ENCODE assay signal across 8 cellular contexts in the genomic region with DNA sequence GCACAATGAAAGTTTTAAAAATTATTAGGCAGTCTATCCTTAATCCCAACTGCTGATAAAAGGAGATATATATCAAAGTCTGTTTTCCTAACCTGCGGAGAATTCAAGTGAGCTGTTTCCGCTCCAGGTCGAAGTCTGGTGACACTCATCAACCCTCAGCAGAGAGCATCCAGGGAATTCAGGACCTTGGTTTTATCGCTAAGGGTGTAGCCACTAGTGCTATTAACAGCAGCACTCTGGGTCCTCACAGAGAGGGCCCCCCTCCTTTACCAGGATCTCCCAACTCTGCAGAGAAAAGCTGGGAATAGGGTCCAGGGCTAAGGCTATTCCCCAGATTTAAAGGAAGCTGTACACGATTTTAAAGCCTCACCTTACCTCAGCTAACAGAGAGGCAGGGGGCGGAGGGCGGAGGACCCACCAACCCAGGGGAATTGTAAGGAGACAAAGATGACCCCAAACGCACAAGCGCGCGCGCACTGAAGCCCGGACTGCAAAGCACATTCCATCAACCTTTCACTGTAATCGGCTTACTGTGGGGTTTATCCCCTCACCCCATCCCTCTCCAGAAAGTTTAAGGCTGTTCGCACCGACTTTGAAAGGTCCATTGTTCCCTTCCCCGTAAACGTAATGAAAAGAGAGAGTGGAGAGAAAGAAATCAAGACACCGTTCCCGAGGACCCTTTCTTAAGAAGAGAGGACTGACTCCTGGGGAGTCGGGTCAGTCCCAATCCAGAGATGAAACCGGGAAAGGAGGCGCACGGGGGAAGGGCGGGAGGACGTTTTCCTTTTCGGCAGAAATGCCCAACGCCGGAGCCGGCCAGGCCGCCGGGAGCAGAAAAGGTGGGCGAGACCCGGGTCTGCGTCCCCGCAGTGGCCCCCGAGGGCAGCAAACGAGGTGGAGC. TPM values are rescaled to one million over a fixed set of nuclear protein-coding genes. Genes with fewer than 3 reads are reported as not detected.
DNase-seq lines count a peak whose midpoint lies in the region; ATAC-seq and TF ChIP-seq lines count a peak whose summit lies in the region.

No MANE protein-coding gene starts in this region.

- dilution Hi-C loops in mammary epithelial cell (cut with HindIII; ENCODE audit: low sequenced_read_pairs): no loop called here

- in situ Hi-C loops in mammary epithelial cell (cut with MboI; ENCODE audit: low sequenced_read_pairs in 2 of 2): no loop called here

- peak; percentile 43 for ATAC-seq in left colon
- ATAC-seq in HG02981 (IDR thresholded peaks at IDR 0.05; ENCODE audit: unreplicated experiment): no peak
- no peak for ATAC-seq in HG03175 (IDR thresholded peaks at IDR 0.05; ENCODE audit: unreplicated experiment)

- intact Hi-C loops in mammary epithelial cell (cut with micrococcal nuclease) (loop anchor here (1.0 to 5.0 kb wide), 4 partner anchors 41 to 260 kb away; no protein-coding TSS in a partner anchor), left colon (cut with DNase I, micrococcal nuclease) (no loop called here)

- H3K4me2 ChIP-seq in DOHH2 (ENCODE audit: low read length) (peak overlapping the region; percentile 71), mammary epithelial cell (ENCODE audit: insufficient read depth, low read depth, low read length) (peak overlapping the region; percentile 88)

- H3K27me3 ChIP-seq in DOHH2 (ENCODE audit: control insufficient read depth, low read length): peaks cover 52% of the 10 kb centered on the region
- H3K27me3 ChIP-seq in NT2/D1 (ENCODE audit: insufficient read depth, insufficient read length): peaks cover 18% of the 10 kb centered on the region
- H3K27me3 ChIP-seq in mammary epithelial cell (ENCODE audit: insufficient read depth, low read length): no peaks in the 10 kb centered on the region
- H3K27me3 ChIP-seq in subcutaneous abdominal adipose tissue (ENCODE audit: control insufficient read depth in 5 of 5, insufficient read depth in 4 of 5, low read length in 5 of 5): peaks cover 0 to 2% (median 0%) of the 10 kb centered on the region in 5 donors

- H4K20me1 ChIP-seq in DOHH2 (ENCODE audit: control insufficient read depth, insufficient read depth, low read depth, low read length): peaks cover 3% of the 10 kb centered on the region
- H4K20me1 ChIP-seq in mammary epithelial cell (ENCODE audit: insufficient read depth, low read length): peaks cover 3% of the 10 kb centered on the region

- H3F3A ChIP-seq in DOHH2 (ENCODE audit: control insufficient read depth, insufficient read depth): no peaks in the 10 kb centered on the region; the same call in 1 of the 2 replicates

- H3K27ac ChIP-seq in DOHH2 (ENCODE audit: low read depth, low read length) (no peak overlapping the region), mammary epithelial cell (ENCODE audit: insufficient read depth, low read depth, low read length) (peak overlapping the region; percentile 69), subcutaneous abdominal adipose tissue (ENCODE audit: low read depth, low read length) (peak overlapping the region; percentile 84)

- BruUV-seq in mammary epithelial cell (replicated peaks; lab: Mats Ljungman, UMichigan): TSS peak; percentile 44

- peak overlapping the region; percentile 73 for H3K4me3 ChIP-seq in DOHH2 (ENCODE audit: low read length)
- H3K4me3 ChIP-seq in NT2/D1 (ENCODE audit: insufficient read length, low read depth): peak overlapping the region; percentile 89
- peak overlapping the region; percentile 72 to 86 (median 84) for H3K4me3 ChIP-seq in mammary epithelial cell (replicated peaks in 1 of 3; ENCODE audit: insufficient read depth in 1 of 3, low read depth in 2 of 3, low read length in 3 of 3)
- H3K4me3 ChIP-seq in subcutaneous abdominal adipose tissue (ENCODE audit: low read depth in 1 of 5, low read length in 5 of 5): peak overlapping the region; percentile 87 to 94 (median 94)

- no peaks in the 10 kb centered on the region for H3K36me3 ChIP-seq in DOHH2 (ENCODE audit: control insufficient read depth, low read length)
- no peaks in the 10 kb centered on the region for H3K36me3 ChIP-seq in NT2/D1 (ENCODE audit: insufficient read depth, insufficient read length, low read length)
- no peaks in the 10 kb centered on the region for H3K36me3 ChIP-seq in mammary epithelial cell (ENCODE audit: insufficient read depth, low read length)
- H3K36me3 ChIP-seq in subcutaneous abdominal adipose tissue (ENCODE audit: control insufficient read depth in 5 of 5, insufficient read depth in 5 of 5, low read length in 5 of 5): no peaks in the 10 kb centered on the region

- no peaks in the 10 kb centered on the region for H3K79me2 ChIP-seq in DOHH2 (ENCODE audit: control insufficient read depth, low read length)
- peaks cover 55% of the 10 kb centered on the region for H3K79me2 ChIP-seq in mammary epithelial cell (ENCODE audit: insufficient read depth, low read length)

- H3K9me3 ChIP-seq in DOHH2 (ENCODE audit: control insufficient read depth, insufficient read depth, low read length) (no peaks in the 10 kb centered on the region), NT2/D1 (ENCODE audit: insufficient read depth, low read length) (no peaks in the 10 kb centered on the region), mammary epithelial cell (replicated peaks; ENCODE audit: insufficient read depth, low read length) (no peaks in the 10 kb centered on the region), subcutaneous abdominal adipose tissue (ENCODE audit: control insufficient read depth in 5 of 5, low read length in 5 of 5) (no peaks in the 10 kb centered on the region)

- H3K9ac ChIP-seq in NT2/D1 (ENCODE audit: insufficient read length, low read depth) (peak overlapping the region; percentile 94), mammary epithelial cell (ENCODE audit: insufficient read depth, low read length) (peak overlapping the region; percentile 96), subcutaneous abdominal adipose tissue (ENCODE audit: low read length in 5 of 5) (peak overlapping the region; percentile 71 to 91 (median 89))

- TF ChIP-seq CTCF in DOHH2 (IDR thresholded peaks at IDR 0.05; ENCODE audit: low read depth, low read length, poor library complexity, severe bottlenecking) (no peak), mammary epithelial cell (conservative IDR thresholded peaks at IDR 0.05 in 1 of 2, IDR thresholded peaks at IDR 0.05 in 1 of 2; ENCODE audit: extremely low read depth in 1 of 2, insufficient read depth in 1 of 2, low read depth in 1 of 2, low read length in 2 of 2) (no peak)

- no peak overlapping the region for H2AFZ ChIP-seq in mammary epithelial cell (ENCODE audit: low read depth, low read length)

- H3K4me1 ChIP-seq in DOHH2 (ENCODE audit: control insufficient read depth, low read length) (peaks cover 19% of the 10 kb centered on the region), NT2/D1 (ENCODE audit: insufficient read depth, insufficient read length) (peaks cover 5% of the 10 kb centered on the region), mammary epithelial cell (ENCODE audit: insufficient read depth, low read length) (peaks cover 46% of the 10 kb centered on the region), subcutaneous abdominal adipose tissue (ENCODE audit: control insufficient read depth in 5 of 5, insufficient read depth in 5 of 5, low read length in 5 of 5) (peaks cover 2 to 63% (median 58%) of the 10 kb centered on the region in 5 donors)

- WGBS in mammary epithelial cell (ENCODE audit: low coverage, missing lambda C conversion rate): under 1% methylated on average over 18 of the region's 38 CpGs

- H3K9me2 ChIP-seq in DOHH2 (replicated peaks; ENCODE audit: control insufficient read depth, low read length): no peaks in the 10 kb centered on the region

- DNase-seq in NT2/D1 (ENCODE audit: low read depth, low spot score) (no peak), mammary epithelial cell (no peak), left colon (peak in 1 of 2 donors; percentile 59)
- DNase-seq in stimulated activated naive CD4-positive, alpha-beta T cell treated with Interleukin-2 at 50 U/mL for 16 hours (lab: John Stamatoyannopoulos, UW): no peak

- CTCF ChIA-PET in mammary epithelial cell (lab: Charles Lee; ENCODE audit: low non-redundant PET): no interaction called here

RNA-seq across cellular contexts. Expression of gene CEMIP2, which starts 0.6 kb away (rescaled TPM):
- total RNA-seq in mammary epithelial cell (100 to 1,000 TPM in 1 of 2 donors, 10 to 100 TPM in 1; 76.4 to 398 TPM), left colon (100 to 1,000 TPM in 1 of 2 donors, 10 to 100 TPM in 1; 97.7 to 106 TPM)
- 110 TPM for polyA plus RNA-seq in mammary epithelial cell
- polyA minus RNA-seq in mammary epithelial cell: 139 TPM
